In genomic region chr11:58503361-58503856, GRCh38 we compare ENCODE assay signal across 14 cellular contexts. TPM values are rescaled to one million over a fixed set of nuclear protein-coding genes. Genes with fewer than 3 reads are reported as not detected.
DNase-seq lines count a peak whose midpoint lies in the region; ATAC-seq and TF ChIP-seq lines count a peak whose summit lies in the region.
"Had no signal": no experiment of that assay in that cellular context is flagged by ENCODE, and none has a peak within 500 bp of the region (broad histone marks: within the 10 kb centered on the region; RNA-seq: fewer than 3 reads in every experiment).

No MANE protein-coding gene starts in this region.

- no peaks in the 10 kb centered on the region for H3K9me3 Mint-ChIP-seq in CD4-positive, alpha-beta T cell
- H3K9me3 Mint-ChIP-seq: activated T-helper 2 cell treated with anti-CD3 and anti-CD28 coated beads, Interferon-gamma antibody, Interleukin-2, Interleukin-4, amounts not matched to agents 10 μg/mL and 5 μg/mL and 100 μg/mL, durations not matched to agents 14 hours and 24 hours and 36 hours had no signal

- ATAC-seq in GM18505 (IDR thresholded peaks at IDR 0.05; ENCODE audit: unreplicated experiment) (peak; percentile 92), HG02973 (IDR thresholded peaks at IDR 0.05; ENCODE audit: unreplicated experiment) (peak; percentile 97)
- ATAC-seq in CD4-positive, alpha-beta T cell (ENCODE audit: poor library complexity), result no peak
- ATAC-seq: mucosa of descending colon had no signal

- POLR2A ChIA-PET in CD4-positive, alpha-beta T cell (lab: Charles Lee), result no interaction called here

- H3K27me3 ChIP-seq in WERI-Rb-1 (ENCODE audit: insufficient read depth, low read depth, severe bottlenecking), result peaks cover 67% of the 10 kb centered on the region
- no peaks in the 10 kb centered on the region for H3K27me3 ChIP-seq in CD4-positive, alpha-beta T cell (ENCODE audit: control insufficient read depth, insufficient read depth, low read length)
- H3K27me3 ChIP-seq: BLaER1, colonic mucosa had no signal

- TF ChIP-seq CTCF in GM20000 (IDR thresholded peaks at IDR 0.05; ENCODE audit: extremely low read depth, missing control alignments), result no peak
- no peak for TF ChIP-seq CTCF in WERI-Rb-1 (IDR thresholded peaks at IDR 0.05; ENCODE audit: low read depth, low read length)
- no peak for TF ChIP-seq CTCF in CD4-positive, alpha-beta T cell (IDR thresholded peaks at IDR 0.05)

- H3K27ac Mint-ChIP-seq in CD4-positive, alpha-beta T cell, result no peak overlapping the region
- H3K27ac Mint-ChIP-seq: activated T-helper 2 cell treated with anti-CD3 and anti-CD28 coated beads, Interferon-gamma antibody, Interleukin-2, Interleukin-4, amounts not matched to agents 10 μg/mL and 5 μg/mL and 100 μg/mL, durations not matched to agents 14 hours and 24 hours and 36 hours had no signal

- no peaks in the 10 kb centered on the region for H3K9me3 ChIP-seq in WERI-Rb-1 (ENCODE audit: severe bottlenecking)
- no peaks in the 10 kb centered on the region for H3K9me3 ChIP-seq in CD4-positive, alpha-beta T cell (ENCODE audit: control insufficient read depth, low read length)
- H3K9me3 ChIP-seq: BLaER1, colonic mucosa, mucosa of descending colon had no signal

- no peaks in the 10 kb centered on the region for H3K36me3 ChIP-seq in WERI-Rb-1
- H3K36me3 ChIP-seq: BLaER1, colonic mucosa had no signal

- peaks cover 11% of the 10 kb centered on the region for H3K36me3 Mint-ChIP-seq in CD4-positive, alpha-beta T cell (ENCODE audit: low read depth)

- intact Hi-C loops in CD4-positive, alpha-beta T cell (cut with DNase I, micrococcal nuclease), result no loop called here

- TF ChIP-seq POLR2A in GM18505 (IDR thresholded peaks at IDR 0.05; ENCODE audit: borderline replicate concordance, extremely low read depth, insufficient read depth, insufficient read length), result no peak

- no peak overlapping the region for H3K4me3 Mint-ChIP-seq in CD4-positive, alpha-beta T cell

- CTCF ChIA-PET in CD4-positive, alpha-beta T cell (lab: Charles Lee), result interaction anchor here (1.5 kb wide), 1 partner anchor 21 kb away, joined by 3 read pairs; no protein-coding TSS in a partner anchor

- no peak overlapping the region for H3K27ac ChIP-seq in WERI-Rb-1
- no peak overlapping the region for H3K27ac ChIP-seq in CD4-positive, alpha-beta T cell (ENCODE audit: low read depth, low read length)
- H3K27ac ChIP-seq: BLaER1, colonic mucosa had no signal

- H3K4me3 ChIP-seq in WERI-Rb-1 (ENCODE audit: low read depth, low read length), result no peak overlapping the region
- H3K4me3 ChIP-seq: BLaER1, colonic mucosa, mucosa of descending colon had no signal

- peaks cover 9% of the 10 kb centered on the region for H3K4me1 Mint-ChIP-seq in CD4-positive, alpha-beta T cell (ENCODE audit: low read depth)

- H3K27me3 Mint-ChIP-seq in CD4-positive, alpha-beta T cell, result no peaks in the 10 kb centered on the region

- DNase-seq in GM20000 (ENCODE audit: low spot score), result peak; percentile 36
- peak; percentile 11 for DNase-seq in NCI-H226
- no peak for DNase-seq in WERI-Rb-1
- no peak for DNase-seq in NAMALWA (ENCODE audit: low spot score)
- no peak for DNase-seq in A172 (ENCODE audit: low spot score)
- no peak for DNase-seq in CD4-positive, alpha-beta T cell
- DNase-seq: colonic mucosa, hippocampal formation, mucosa of descending colon had no signal

RNA-seq across cellular contexts. Expression of gene OR5B21, which starts 4.5 kb away (rescaled TPM):
- total RNA-seq in A172 (2014; rRNA removed; shearing (Covaris generic)), result not detected in 2 replicates
- total RNA-seq in CD4-positive, alpha-beta T cell, result not detected
- total RNA-seq: colonic mucosa, mucosa of descending colon, skeletal muscle tissue had no signal

Comparison
In these comparisons a context has a peak if more than half of its experiments do, and no peak if none do; other contexts are left out.
1. DNase-seq: peak in GM20000 (single experiment) and NCI-H226 (single experiment); none in WERI-Rb-1 (single experiment), NAMALWA (single experiment), A172 (single experiment) and CD4-positive, alpha-beta T cell (0 of 10).